In the genomic region with DNA sequence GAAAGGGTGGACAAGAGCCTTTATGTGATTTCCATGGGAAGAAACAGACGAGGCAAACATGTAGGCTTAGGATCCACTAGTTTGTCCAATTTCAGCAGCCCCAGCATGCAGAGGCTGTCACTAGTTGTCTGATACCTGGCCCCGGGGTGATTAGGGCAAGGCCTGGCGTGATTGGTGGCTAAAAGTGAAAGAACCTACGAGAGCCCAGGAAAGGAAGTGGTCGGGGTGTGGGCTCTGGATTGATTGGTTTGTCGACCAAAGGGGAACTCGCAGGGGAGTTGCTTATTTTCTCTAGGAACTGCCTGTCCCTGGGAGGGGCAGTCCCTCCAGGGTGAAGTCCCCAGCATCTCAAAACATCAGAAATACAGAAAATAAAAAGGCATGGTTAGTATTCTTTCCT, we compare ENCODE assay signal across 9 cellular contexts.
A peak's percentile ranks its signal among the peaks of the same experiment; 100 is the strongest.
DNase-seq lines count a peak whose midpoint lies in the region; ATAC-seq and TF ChIP-seq lines count a peak whose summit lies in the region.
"Had no signal": no experiment of that assay in that cellular context is flagged by ENCODE, and none has a peak within 500 bp of the region (broad histone marks: within the 10 kb centered on the region; RNA-seq: fewer than 3 reads in every experiment).

No MANE protein-coding gene starts in this region.

- no peaks in the 10 kb centered on the region for H3K36me3 Mint-ChIP-seq in activated naive CD4-positive, alpha-beta T cell treated with anti-CD3 and anti-CD28 coated beads, Interleukin-2, amount 50 U/mL, for 72 hours

- TF ChIP-seq CTCF in foreskin fibroblast (IDR thresholded peaks at IDR 0.05; ENCODE audit: low read depth, low read length): no peak

- DNase-seq in RPMI7951 (ENCODE audit: low read depth) (peak; percentile 79), SKM-1 (lab: John Stamatoyannopoulos, UW; ENCODE audit: unreplicated experiment) (no peak), foreskin fibroblast (no peak)
- peak; percentile 35 to 77 for DNase-seq in activated naive CD4-positive, alpha-beta T cell treated with anti-CD3 and anti-CD28 coated beads, Interleukin-2, amount 50 U/mL, for 72 hours (ENCODE audit: low spot score in 2 of 2)
- DNase-seq in stimulated activated CD4-positive, alpha-beta T cell treated with anti-CD3 and anti-CD28 coated beads, Interleukin-1b, Interleukin-23, amount 100 ng/mL, for 48 hours: peak; percentile 43

- H3K4me3 ChIP-seq in foreskin fibroblast (ENCODE audit: low read depth in 1 of 2, low read length in 2 of 2): no peak overlapping the region
- H3K4me3 ChIP-seq: SK-N-MC had no signal

- peak; percentile 96 for ATAC-seq in GM18870 (IDR thresholded peaks at IDR 0.05; ENCODE audit: unreplicated experiment)
- ATAC-seq in HG02973 (IDR thresholded peaks at IDR 0.05; ENCODE audit: unreplicated experiment): peak; percentile 79
- ATAC-seq in activated naive CD4-positive, alpha-beta T cell treated with anti-CD3 and anti-CD28 coated beads, Interleukin-2, amount 50 U/mL, for 72 hours: peak; percentile 98 to 99
- ATAC-seq in HG03520 (IDR thresholded peaks at IDR 0.05; ENCODE audit: unreplicated experiment): no peak

- H3K27ac Mint-ChIP-seq in activated naive CD4-positive, alpha-beta T cell treated with anti-CD3 and anti-CD28 coated beads, Interleukin-2, amount 50 U/mL, for 72 hours: peak overlapping the region in 1 of 2 donors; percentile 53

- H3K9me3 Mint-ChIP-seq in activated naive CD4-positive, alpha-beta T cell treated with anti-CD3 and anti-CD28 coated beads, Interleukin-2, amount 50 U/mL, for 72 hours: no peaks in the 10 kb centered on the region

Comparison
In these comparisons a context has a peak if more than half of its experiments do, and no peak if none do; other contexts are left out.
1. DNase-seq: peak in RPMI7951 (single experiment), activated naive CD4-positive, alpha-beta T cell treated with anti-CD3 and anti-CD28 coated beads, Interleukin-2, amount 50 U/mL, for 72 hours (2 of 2) and stimulated activated CD4-positive, alpha-beta T cell treated with anti-CD3 and anti-CD28 coated beads, Interleukin-1b, Interleukin-23, amount 100 ng/mL, for 48 hours (single experiment); none in SKM-1 (single experiment) and foreskin fibroblast (0 of 2).